ENCODE assay signal across 16 cellular contexts in the genomic region with DNA sequence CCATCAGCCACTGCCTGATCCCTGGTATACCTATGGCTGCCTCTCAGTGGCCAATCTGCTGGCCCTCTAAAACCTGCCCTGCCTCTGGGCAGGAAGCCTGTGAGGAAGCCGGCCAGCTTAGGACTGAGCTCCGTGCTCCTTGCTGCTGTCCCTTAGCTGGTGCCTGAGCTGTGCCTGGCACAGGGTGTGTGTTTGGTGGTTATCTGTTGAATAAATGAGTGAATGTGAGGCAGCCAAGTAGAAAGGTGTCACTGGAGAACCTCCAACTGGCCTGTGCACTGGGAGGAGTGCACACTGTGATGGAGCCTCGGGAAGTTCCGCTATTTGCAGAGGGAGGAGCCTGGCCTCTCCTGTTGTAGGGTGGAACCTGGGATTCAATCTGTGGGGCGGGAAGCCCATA.
"Had no signal": no experiment of that assay in that cellular context is flagged by ENCODE, and none has a peak within 500 bp of the region (broad histone marks: within the 10 kb centered on the region; RNA-seq: fewer than 3 reads in every experiment).

No MANE protein-coding gene starts in this region.

- DNase-seq: activated CD4-positive, alpha-beta memory T cell treated with anti-CD3 and anti-CD28 coated beads for 36 hours; activated gamma-delta T cell; activated T-cell treated with anti-CD3 and anti-CD28 coated beads, Interleukin-2, amount 50 U/mL, for 48 hours; foreskin melanocyte; midbrain; naive B cell; posterior cingulate gyrus; stimulated activated naive B cell treated with anti-CD40 and anti-IgM and Interleukin-4, amounts not matched to agents 10 μg/mL and 1 μg/mL and 100 μg/mL, for 72 hours; T-helper 2 cell; trophoblast cell had no signal

- ATAC-seq: sciatic nerve; stimulated activated naive B cell treated with anti-CD40 and anti-IgM and Interleukin-4, amounts not matched to agents 10 μg/mL and 1 μg/mL and 100 μg/mL, for 72 hours had no signal

- FAIRE-seq: colon, endothelial cell of umbilical vein, keratinocyte had no signal

- H3K4me3 ChIP-seq: breast epithelium, lung had no signal

- H3K4me1 ChIP-seq: breast epithelium had no signal

- H3K27ac ChIP-seq: breast epithelium had no signal

- H3K36me3 ChIP-seq: breast epithelium had no signal

- H3K9me3 ChIP-seq: breast epithelium had no signal
